In the genomic region with DNA sequence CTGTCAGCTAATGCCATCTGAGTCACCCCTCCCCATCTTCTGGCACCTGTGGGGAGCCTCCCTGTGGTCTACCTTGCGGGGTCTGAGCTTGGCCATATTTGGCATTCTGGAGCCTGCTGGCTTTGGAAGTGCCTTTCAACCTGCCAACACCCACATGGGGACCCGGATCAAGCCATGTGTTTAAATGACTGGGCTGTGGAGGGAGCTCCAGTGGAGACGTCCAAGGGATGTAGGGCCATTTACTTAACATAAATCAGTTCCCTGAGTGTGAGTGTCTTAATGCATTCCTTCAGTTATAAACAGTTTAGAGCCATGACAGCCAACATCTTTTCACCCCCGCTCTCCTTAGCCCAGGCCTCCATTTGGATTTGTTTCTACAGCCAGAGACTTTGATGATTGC, we compare ENCODE assay signal across 1 cellular context.
A peak's percentile ranks its signal among the peaks of the same experiment; 100 is the strongest.
TF ChIP-seq lines count a peak whose summit lies in the region.

No MANE protein-coding gene starts in this region.

TF ChIP-seq in HepG2, 621 proteins besides CTCF, POLR2A, EP300 and RAD21:
- TF ChIP-seq, protein P1, sequence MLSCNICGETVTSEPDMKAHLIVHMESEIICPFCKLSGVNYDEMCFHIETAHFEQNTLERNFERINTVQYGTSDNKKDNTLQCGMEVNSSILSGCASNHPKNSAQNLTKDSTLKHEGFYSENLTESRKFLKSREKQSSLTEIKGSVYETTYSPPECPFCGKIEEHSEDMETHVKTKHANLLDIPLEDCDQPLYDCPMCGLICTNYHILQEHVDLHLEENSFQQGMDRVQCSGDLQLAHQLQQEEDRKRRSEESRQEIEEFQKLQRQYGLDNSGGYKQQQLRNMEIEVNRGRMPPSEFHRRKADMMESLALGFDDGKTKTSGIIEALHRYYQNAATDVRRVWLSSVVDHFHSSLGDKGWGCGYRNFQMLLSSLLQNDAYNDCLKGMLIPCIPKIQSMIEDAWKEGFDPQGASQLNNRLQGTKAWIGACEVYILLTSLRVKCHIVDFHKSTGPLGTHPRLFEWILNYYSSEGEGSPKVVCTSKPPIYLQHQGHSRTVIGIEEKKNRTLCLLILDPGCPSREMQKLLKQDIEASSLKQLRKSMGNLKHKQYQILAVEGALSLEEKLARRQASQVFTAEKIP (CRISPR knock-in tag; IDR thresholded peaks at IDR 0.05; ENCODE audit: borderline replicate concordance): no peak
- no peak for TF ChIP-seq ZNF24 (IDR thresholded peaks at IDR 0.05)
- no peak for TF ChIP-seq ARNT (IDR thresholded peaks at IDR 0.05)
- no peak for TF ChIP-seq ELF3 (CRISPR knock-in tag; IDR thresholded peaks at IDR 0.05)
- no peak for TF ChIP-seq JDP2 (CRISPR knock-in tag; IDR thresholded peaks at IDR 0.05; ENCODE audit: borderline replicate concordance)
- no peak for TF ChIP-seq RBFOX2 (IDR thresholded peaks at IDR 0.05; ENCODE audit: low read depth, low read length)
- peak; percentile 45 for TF ChIP-seq MNT (IDR thresholded peaks at IDR 0.05)
